Comparison of ENCODE assay signal across 5 cellular contexts in the genomic region with DNA sequence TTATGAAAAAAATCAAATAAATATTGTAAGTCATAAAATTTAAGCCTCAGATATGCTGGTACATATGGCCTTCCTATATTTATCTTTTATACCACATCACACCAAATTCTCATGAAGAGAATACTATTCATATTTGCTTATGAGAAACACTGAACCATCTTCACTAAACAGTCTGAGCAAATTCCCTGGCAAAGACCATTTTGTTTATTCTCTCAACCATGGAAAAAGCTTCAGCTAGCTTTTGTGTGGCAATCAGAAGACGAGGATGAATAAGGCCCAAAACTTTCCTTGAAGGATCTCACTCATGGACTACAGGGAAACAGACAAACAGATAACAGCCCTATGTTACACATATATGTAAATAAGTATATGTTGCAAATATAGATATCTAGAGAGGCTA.
"Had no signal": no experiment of that assay in that cellular context is flagged by ENCODE, and none has a peak within 500 bp of the region (broad histone marks: within the 10 kb centered on the region; RNA-seq: fewer than 3 reads in every experiment).

No MANE protein-coding gene starts in this region.

- DNase-seq: KBM-7, KG1 had no signal

- H3K27ac ChIP-seq: HL-60 had no signal

- ATAC-seq: HepG2, K562 had no signal

- H3K4me3 ChIP-seq: K562 had no signal
